ENCODE assay signal across 10 cellular contexts in the genomic region with DNA sequence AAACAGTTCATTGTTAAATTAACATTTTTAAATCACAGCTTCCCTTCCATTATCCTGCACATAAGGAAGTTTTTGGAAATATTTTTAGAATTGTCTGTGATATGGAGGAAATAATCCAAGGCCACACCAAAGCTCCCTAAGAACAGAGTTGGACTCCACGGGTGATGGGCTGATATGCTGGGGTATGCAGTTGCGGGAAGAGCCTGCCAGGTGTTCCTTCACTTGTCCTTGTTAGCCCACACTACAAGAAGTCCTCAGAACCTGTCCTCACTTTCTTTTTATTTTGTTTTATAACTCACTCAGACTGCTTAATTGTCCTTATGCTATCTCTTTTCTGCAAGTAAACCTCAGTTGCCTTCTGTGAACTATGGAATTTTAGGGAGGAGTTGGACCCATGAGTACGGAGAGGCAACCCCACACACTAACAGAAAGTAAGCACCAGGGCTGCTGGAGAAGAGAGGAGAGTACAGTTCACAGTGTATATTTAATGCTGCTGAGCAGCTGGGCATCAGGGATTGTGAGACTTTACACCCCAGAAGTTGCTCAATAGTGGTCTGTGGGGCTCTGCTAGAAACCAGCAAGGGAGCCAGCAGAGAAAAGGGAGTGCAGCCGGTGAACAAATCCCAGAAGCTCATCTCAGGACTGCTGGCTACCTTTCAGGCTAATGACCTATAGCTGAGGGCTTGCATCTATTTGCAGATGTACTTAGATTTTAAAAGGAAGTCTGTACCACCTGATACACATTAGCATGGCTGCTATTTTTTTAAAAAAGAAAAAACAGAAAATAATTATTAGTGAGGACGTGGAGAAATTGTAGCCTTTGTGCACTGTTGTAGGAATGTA.
DNase-seq lines count a peak whose midpoint lies in the region; ATAC-seq and TF ChIP-seq lines count a peak whose summit lies in the region.
"Had no signal": no experiment of that assay in that cellular context is flagged by ENCODE, and none has a peak within 500 bp of the region (broad histone marks: within the 10 kb centered on the region; RNA-seq: fewer than 3 reads in every experiment).

No MANE protein-coding gene starts in this region.

- no peak for TF ChIP-seq POLR2A in erythroblast (IDR thresholded peaks at IDR 0.05; ENCODE audit: low read length)

- no peak for ATAC-seq in HG03571 (IDR thresholded peaks at IDR 0.05; ENCODE audit: unreplicated experiment)

- TF ChIP-seq CTCF in WERI-Rb-1 (IDR thresholded peaks at IDR 0.05; ENCODE audit: low read depth, low read length) (no peak), right atrium auricular region (IDR thresholded peaks at IDR 0.05) (no peak), GM10266 (IDR thresholded peaks at IDR 0.05; ENCODE audit: control insufficient read depth, insufficient read depth, low read depth, missing control alignments) (no peak)

- peak overlapping the region in 2 of 5 donors; percentile 30 to 45 for H3K9ac ChIP-seq in subcutaneous abdominal adipose tissue (ENCODE audit: low read length in 5 of 5)

- no peaks in the 10 kb centered on the region for H3K27me3 ChIP-seq in WERI-Rb-1 (ENCODE audit: insufficient read depth, low read depth, severe bottlenecking)
- H3K27me3 ChIP-seq in right atrium auricular region, result no peaks in the 10 kb centered on the region
- no peaks in the 10 kb centered on the region for H3K27me3 ChIP-seq in subcutaneous abdominal adipose tissue (ENCODE audit: control insufficient read depth in 5 of 5, insufficient read depth in 4 of 5, low read length in 5 of 5)
- H3K27me3 ChIP-seq: vagina had no signal

- no peaks in the 10 kb centered on the region for H3K9me3 ChIP-seq in WERI-Rb-1 (ENCODE audit: severe bottlenecking)
- no peaks in the 10 kb centered on the region for H3K9me3 ChIP-seq in right atrium auricular region
- no peaks in the 10 kb centered on the region for H3K9me3 ChIP-seq in subcutaneous abdominal adipose tissue (ENCODE audit: control insufficient read depth in 5 of 5, low read length in 5 of 5)
- H3K9me3 ChIP-seq: vagina had no signal

- H3K4me1 ChIP-seq in right atrium auricular region (peaks cover 0 to 28% of the 10 kb centered on the region in 2 donors), subcutaneous abdominal adipose tissue (ENCODE audit: control insufficient read depth in 5 of 5, insufficient read depth in 5 of 5, low read length in 5 of 5) (peaks cover 11 to 28% (median 20%) of the 10 kb centered on the region in 5 donors)

- H3K4me3 ChIP-seq in WERI-Rb-1 (ENCODE audit: low read depth, low read length) (peak overlapping the region; percentile 32), right atrium auricular region (no peak overlapping the region), subcutaneous abdominal adipose tissue (ENCODE audit: low read depth in 1 of 5, low read length in 5 of 5) (peak overlapping the region in 1 of 5 donors; percentile 4)
- H3K4me3 ChIP-seq: vagina had no signal

- DNase-seq in NCI-H2227 treated with DMSO at 0.1 percent for 48 hours (lab: John Stamatoyannopoulos, UW), result peak; percentile 30
- DNase-seq in NCI-H2227 (lab: John Stamatoyannopoulos, UW; ENCODE audit: unreplicated experiment), result no peak
- peak; percentile 81 for DNase-seq in WERI-Rb-1
- no peak for DNase-seq in right atrium auricular region (ENCODE audit: low spot score)
- DNase-seq in erythroblast (lab: John Stamatoyannopoulos, UW), result no peak
- no peak for DNase-seq in GM10266 (ENCODE audit: extremely low spot score)
- DNase-seq: activated T-cell treated with anti-CD3 and anti-CD28 coated beads, Interleukin-2, amount 50 U/mL, for 1 hour had no signal

- H3K36me3 ChIP-seq in WERI-Rb-1 (no peaks in the 10 kb centered on the region), right atrium auricular region (no peaks in the 10 kb centered on the region), subcutaneous abdominal adipose tissue (ENCODE audit: control insufficient read depth in 5 of 5, insufficient read depth in 5 of 5, low read length in 5 of 5) (no peaks in the 10 kb centered on the region)
- H3K36me3 ChIP-seq: vagina had no signal

- H3K27ac ChIP-seq in WERI-Rb-1 (peak overlapping the region; percentile 53), right atrium auricular region (peak overlapping the region; percentile 44 to 64), subcutaneous abdominal adipose tissue (ENCODE audit: low read depth, low read length) (peak overlapping the region; percentile 77)
- H3K27ac ChIP-seq: vagina had no signal

Comparison
In these comparisons a context has a peak if more than half of its experiments do, and no peak if none do; other contexts are left out.
1. DNase-seq: peak in NCI-H2227 treated with DMSO at 0.1 percent for 48 hours (single experiment) and WERI-Rb-1 (single experiment); none in NCI-H2227 (single experiment), right atrium auricular region (single experiment), erythroblast (0 of 2) and GM10266 (single experiment).
2. Peak in every context shown above with its lines, with median percentiles within 50 percentile points of each other: H3K27ac ChIP-seq.